In genomic region chr10:74733612-74734011, GRCh38 we compare ENCODE assay signal across 7 cellular contexts.
"Had no signal": no experiment of that assay in that cellular context is flagged by ENCODE, and none has a peak within 500 bp of the region (broad histone marks: within the 10 kb centered on the region; RNA-seq: fewer than 3 reads in every experiment).

No MANE protein-coding gene starts in this region.

- ATAC-seq: HepG2 had no signal

- DNase-seq: IMR-90, KBM-7, KG1 had no signal

- H3K27ac ChIP-seq: HL-60, KMS-11 had no signal

- FAIRE-seq: HepG2, HTR-8/SVneo had no signal

- H3K4me2 ChIP-seq: KMS-11 had no signal

- H3K9ac ChIP-seq: KMS-11 had no signal
